ENCODE assay signal across 1 cellular context in genomic region chr7:90178592-90179279, GRCh38.
TF ChIP-seq lines count a peak whose summit lies in the region.

No MANE protein-coding gene starts in this region.

TF ChIP-seq in GM12878, 131 proteins besides CTCF, POLR2A, EP300 and RAD21 (continued from another document):
- TF ChIP-seq IRF5 (IDR thresholded peaks at IDR 0.05; ENCODE audit: borderline replicate concordance) (no peak), TCF7 (IDR thresholded peaks at IDR 0.05; ENCODE audit: borderline replicate concordance) (no peak), FOXM1 (IDR thresholded peaks at IDR 0.05; ENCODE audit: low read depth, low read length) (no peak), USF1 (IDR thresholded peaks at IDR 0.05; ENCODE audit: borderline replicate concordance, extremely low read length, insufficient read depth, low read depth, low read length) (no peak), ZBTB33 (IDR thresholded peaks at IDR 0.05) (no peak)
